14 cellular contexts compared by ENCODE assay signal in the genomic region with DNA sequence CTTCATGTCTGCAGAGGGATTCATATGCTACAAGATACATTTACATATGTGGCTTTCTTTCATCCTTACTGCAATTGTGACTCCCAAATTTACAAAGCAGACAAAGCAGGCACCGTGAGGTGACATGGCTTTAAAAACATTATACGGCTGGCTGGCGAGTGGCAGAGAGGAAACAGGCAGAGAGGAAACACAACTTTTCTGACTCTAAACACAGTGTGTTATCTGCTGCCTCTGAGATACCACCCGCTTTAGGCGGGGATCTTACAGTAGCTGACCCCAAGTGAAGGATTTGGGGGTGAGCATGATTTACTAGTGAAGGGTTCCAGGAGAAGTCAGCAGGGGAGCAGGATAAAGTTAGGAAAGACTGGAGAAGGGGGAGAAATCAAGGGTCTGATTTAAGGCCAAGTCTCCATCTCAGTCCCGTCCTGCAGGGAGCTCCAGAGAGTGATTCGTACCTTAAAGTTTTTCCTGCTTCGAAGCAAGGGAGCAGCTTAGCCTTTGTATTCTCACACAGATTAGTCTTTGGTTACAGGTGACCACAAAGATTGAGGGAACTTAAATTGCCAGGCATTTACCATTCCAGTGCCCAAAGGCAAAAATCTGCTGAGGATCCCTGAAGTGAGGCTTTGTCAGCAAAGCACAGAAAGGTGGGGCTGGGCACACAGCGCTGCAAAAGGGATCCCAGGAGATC.
DNase-seq lines count a peak whose midpoint lies in the region; ATAC-seq and TF ChIP-seq lines count a peak whose summit lies in the region.
"Had no signal": no experiment of that assay in that cellular context is flagged by ENCODE, and none has a peak within 500 bp of the region (broad histone marks: within the 10 kb centered on the region; RNA-seq: fewer than 3 reads in every experiment).

No MANE protein-coding gene starts in this region.

- H3K18ac ChIP-seq in mesendoderm (ENCODE audit: low read length), result peak overlapping the region; percentile 63

- CTCF ChIA-PET in PC-9 (lab: Charles Lee), result no interaction called here

- intact Hi-C loops in esophagus muscularis mucosa (cut with DNase I), result no loop called here
- intact Hi-C loops in PC-9 (cut with micrococcal nuclease; ENCODE audit: unreplicated experiment), result no loop called here

- no peak for TF ChIP-seq POLR2A in esophagus muscularis mucosa (IDR thresholded peaks at IDR 0.05; ENCODE audit: low read depth)

- no peak overlapping the region for H3K4me3 ChIP-seq in NT2/D1 (ENCODE audit: insufficient read length, low read depth)
- no peak overlapping the region for H3K4me3 ChIP-seq in esophagus muscularis mucosa
- H3K4me3 ChIP-seq in mesendoderm (ENCODE audit: low read length), result no peak overlapping the region
- no peak overlapping the region for H3K4me3 ChIP-seq in PC-9
- H3K4me3 ChIP-seq: BLaER1 treated with 17β-estradiol and CSF1 and Interleukin-3, amounts not matched to agents 10 nM and 100 nM; K562 had no signal

- H2BK5ac ChIP-seq in mesendoderm (ENCODE audit: low read length), result no peak overlapping the region

- H3K36me3 ChIP-seq in ES-I3 (ENCODE audit: insufficient read depth, low read length), result no peaks in the 10 kb centered on the region
- H3K36me3 ChIP-seq in NT2/D1 (ENCODE audit: insufficient read depth, insufficient read length, low read length), result no peaks in the 10 kb centered on the region
- no peaks in the 10 kb centered on the region for H3K36me3 ChIP-seq in esophagus muscularis mucosa
- no peaks in the 10 kb centered on the region for H3K36me3 ChIP-seq in mesendoderm (ENCODE audit: control insufficient read depth, insufficient read depth, low read length)
- no peaks in the 10 kb centered on the region for H3K36me3 ChIP-seq in PC-9 (ENCODE audit: low read depth)
- H3K36me3 ChIP-seq: BLaER1 treated with 17β-estradiol and CSF1 and Interleukin-3, amounts not matched to agents 10 nM and 100 nM had no signal

- POLR2A ChIA-PET in PC-9 (lab: Charles Lee; ENCODE audit: unreplicated experiment), result no interaction called here

- H4K5ac ChIP-seq in mesendoderm (ENCODE audit: low read length), result no peak overlapping the region

- H3K9me3 ChIP-seq in ES-I3 (ENCODE audit: control insufficient read depth, insufficient read depth, low read length), result no peaks in the 10 kb centered on the region
- no peaks in the 10 kb centered on the region for H3K9me3 ChIP-seq in NT2/D1 (ENCODE audit: insufficient read depth, low read length)
- no peaks in the 10 kb centered on the region for H3K9me3 ChIP-seq in esophagus muscularis mucosa
- no peaks in the 10 kb centered on the region for H3K9me3 ChIP-seq in PC-9 (ENCODE audit: insufficient read depth, low read depth)
- H3K9me3 ChIP-seq: BLaER1 treated with 17β-estradiol and CSF1 and Interleukin-3, amounts not matched to agents 10 nM and 100 nM had no signal

- no peak overlapping the region for H2AFZ ChIP-seq in PC-9

- no peak for TF ChIP-seq EP300 in esophagus muscularis mucosa (IDR thresholded peaks at IDR 0.05)

- no peaks in the 10 kb centered on the region for H3K79me1 ChIP-seq in mesendoderm (ENCODE audit: low read length)

- H3K4ac ChIP-seq in mesendoderm (ENCODE audit: low read depth, low read length), result no peak overlapping the region

- H3K4me1 ChIP-seq in ES-I3 (ENCODE audit: insufficient read depth, low read length), result peaks cover 23% of the 10 kb centered on the region
- H3K4me1 ChIP-seq in NT2/D1 (ENCODE audit: insufficient read depth, insufficient read length), result peaks cover 3% of the 10 kb centered on the region
- H3K4me1 ChIP-seq in esophagus muscularis mucosa, result no peaks in the 10 kb centered on the region
- no peaks in the 10 kb centered on the region for H3K4me1 ChIP-seq in mesendoderm (ENCODE audit: control insufficient read depth, low read depth, low read length)
- H3K4me1 ChIP-seq in PC-9 (replicated peaks; ENCODE audit: insufficient read depth), result no peaks in the 10 kb centered on the region
- H3K4me1 ChIP-seq: BLaER1 treated with 17β-estradiol and CSF1 and Interleukin-3, amounts not matched to agents 10 nM and 100 nM had no signal

- no peak overlapping the region for H2AK5ac ChIP-seq in mesendoderm (ENCODE audit: low read length)

- BruUV-seq in PC-9 (replicated peaks; lab: Mats Ljungman, UMichigan), result no TSS peak

- H3K4me2 ChIP-seq in mesendoderm (ENCODE audit: low read length) (no peak overlapping the region), PC-9 (no peak overlapping the region)
- H3K4me2 ChIP-seq: BLaER1 treated with 17β-estradiol and CSF1 and Interleukin-3, amounts not matched to agents 10 nM and 100 nM had no signal

- no peaks in the 10 kb centered on the region for H3K9me2 ChIP-seq in PC-9 (ENCODE audit: insufficient read depth)

- ATAC-seq in HG03175 (IDR thresholded peaks at IDR 0.05; ENCODE audit: unreplicated experiment) (no peak), GM18867 (IDR thresholded peaks at IDR 0.05; ENCODE audit: unreplicated experiment) (no peak)
- ATAC-seq: HCT116, K562 had no signal

- DNase-seq in NT2/D1 (ENCODE audit: low read depth, low spot score), result no peak
- DNase-seq in esophagus muscularis mucosa (ENCODE audit: extremely low spot score), result peak; percentile 66
- peak; percentile 57 for DNase-seq in mesendoderm
- no peak for DNase-seq in PC-9
- no peak for DNase-seq in activated CD4-positive, alpha-beta T cell treated with anti-CD3 and anti-CD28 coated beads, Interleukin-2, amount 50 U/mL, for 4 hours
- DNase-seq: 8988T; CD4-positive, CD25-positive, alpha-beta regulatory T cell; DMS53 had no signal

- H2BK15ac ChIP-seq in mesendoderm (replicated peaks; ENCODE audit: low read depth), result no peak overlapping the region

- H3K27ac ChIP-seq in esophagus muscularis mucosa (replicated peaks in 1 of 4) (no peak overlapping the region), mesendoderm (ENCODE audit: low read depth, low read length) (no peak overlapping the region), PC-9 (no peak overlapping the region)
- H3K27ac ChIP-seq: BLaER1 treated with 17β-estradiol and CSF1 and Interleukin-3, amounts not matched to agents 10 nM and 100 nM had no signal

- no peak overlapping the region for H2BK120ac ChIP-seq in mesendoderm (ENCODE audit: low read depth, low read length)

- no peak overlapping the region for H4K8ac ChIP-seq in mesendoderm (ENCODE audit: low read depth, low read length)

- no peaks in the 10 kb centered on the region for H3F3A ChIP-seq in PC-9 (ENCODE audit: insufficient read depth, low read depth)

- H3K9ac ChIP-seq in ES-I3 (ENCODE audit: low read depth, low read length), result peak overlapping the region; percentile 20; the same call in 1 of the 2 replicates
- H3K9ac ChIP-seq in NT2/D1 (ENCODE audit: insufficient read length, low read depth), result peak overlapping the region; percentile 14
- H3K9ac ChIP-seq in mesendoderm (ENCODE audit: low read length), result no peak overlapping the region
- H3K9ac ChIP-seq: BLaER1 treated with 17β-estradiol and CSF1 and Interleukin-3, amounts not matched to agents 10 nM and 100 nM had no signal

- H3K79me2 ChIP-seq in mesendoderm (ENCODE audit: control insufficient read depth, insufficient read depth, low read length) (no peaks in the 10 kb centered on the region), PC-9 (ENCODE audit: low read depth) (no peaks in the 10 kb centered on the region)

- no peak overlapping the region for H3K56ac ChIP-seq in mesendoderm (ENCODE audit: low read length)

- 54% methylated on average over 9 of the region's 9 CpGs for WGBS in esophagus muscularis mucosa
- no CpG with 5 or more reads among the region's 9 CpGs for WGBS in mesendoderm (ENCODE audit: extremely low coverage, insufficient coverage, low lambda C conversion rate)

- no peak overlapping the region for H3K23ac ChIP-seq in mesendoderm (ENCODE audit: low read length)

- no peak for TF ChIP-seq CTCF in esophagus muscularis mucosa (IDR thresholded peaks at IDR 0.05)
- TF ChIP-seq CTCF in PC-9 (conservative IDR thresholded peaks at IDR 0.05), result no peak

- H3K27me3 ChIP-seq in NT2/D1 (ENCODE audit: insufficient read depth, insufficient read length) (no peaks in the 10 kb centered on the region), esophagus muscularis mucosa (no peaks in the 10 kb centered on the region), mesendoderm (ENCODE audit: insufficient read depth, low read length, poor library complexity) (no peaks in the 10 kb centered on the region), PC-9 (ENCODE audit: insufficient read depth, low read depth) (no peaks in the 10 kb centered on the region)
- H3K27me3 ChIP-seq: BLaER1 treated with 17β-estradiol and CSF1 and Interleukin-3, amounts not matched to agents 10 nM and 100 nM had no signal

- no peaks in the 10 kb centered on the region for H4K20me1 ChIP-seq in PC-9 (ENCODE audit: insufficient read depth)
- H4K20me1 ChIP-seq: BLaER1 treated with 17β-estradiol and CSF1 and Interleukin-3, amounts not matched to agents 10 nM and 100 nM had no signal

Comparison
In these comparisons a context has a peak if more than half of its experiments do, and no peak if none do; other contexts are left out.
1. DNase-seq: peak in esophagus muscularis mucosa (single experiment) and mesendoderm (single experiment); none in NT2/D1 (single experiment), PC-9 (0 of 2) and activated CD4-positive, alpha-beta T cell treated with anti-CD3 and anti-CD28 coated beads, Interleukin-2, amount 50 U/mL, for 4 hours (0 of 2).